In genomic region chr17:49908782-49909714, GRCh38 we compare ENCODE assay signal across 19 cellular contexts. TPM values are rescaled to one million over a fixed set of nuclear protein-coding genes. Genes with fewer than 3 reads are reported as not detected.
DNase-seq lines count a peak whose midpoint lies in the region; ATAC-seq and TF ChIP-seq lines count a peak whose summit lies in the region.
"Had no signal": no experiment of that assay in that cellular context is flagged by ENCODE, and none has a peak within 500 bp of the region (broad histone marks: within the 10 kb centered on the region; RNA-seq: fewer than 3 reads in every experiment).

No MANE protein-coding gene starts in this region.

- peak; percentile 39; the same call in 1 of the 2 replicates for ATAC-seq in Panc1
- ATAC-seq: CD8-positive, alpha-beta T cell had no signal

- no peak overlapping the region for H3T11ph ChIP-seq in H9 (ENCODE audit: low read length)

- no peaks in the 10 kb centered on the region for H4K20me1 ChIP-seq in H9 (ENCODE audit: control insufficient read depth, insufficient read depth, insufficient read length)

- H3K9ac ChIP-seq in H9 (ENCODE audit: extremely low read depth, insufficient read length, low read length) = no peak overlapping the region
- no peak overlapping the region for H3K9ac ChIP-seq in iPS-15b (ENCODE audit: low read depth, low read length)
- peak overlapping the region; percentile 53 for H3K9ac ChIP-seq in neuronal stem cell (ENCODE audit: low read depth, low read length, poor library complexity)

- H3K36me3 ChIP-seq in Panc1 (ENCODE audit: control insufficient read depth, insufficient read depth, low read length) (no peaks in the 10 kb centered on the region), iPS-15b (ENCODE audit: control insufficient read depth, insufficient read depth, low read length) (no peaks in the 10 kb centered on the region), neuronal stem cell (replicated peaks in 1 of 2; ENCODE audit: control insufficient read depth in 2 of 2, insufficient read depth in 2 of 2, low read length in 2 of 2) (no peaks in the 10 kb centered on the region)
- H3K36me3 ChIP-seq: Peyer's patch had no signal

- intact Hi-C loops in Panc1 (cut with micrococcal nuclease; ENCODE audit: unreplicated experiment) = no loop called here

- no peaks in the 10 kb centered on the region; a peak in 1 of 7 replicates for H3K36me3 Mint-ChIP-seq in H9 (ENCODE audit: insufficient read depth in 1 of 3, low read depth in 3 of 3)
- H3K36me3 Mint-ChIP-seq: CD8-positive, alpha-beta T cell had no signal

- POLR2A ChIA-PET in Panc1 (lab: Charles Lee) = interaction anchor here (0.6 kb wide), 1 partner anchor 24 kb away, joined by 4 read pairs; no protein-coding TSS in a partner anchor

- H3K27ac Mint-ChIP-seq in H9 = peak overlapping the region in 1 of 3 experiments; percentile 78; a peak in 1 of 7 replicates
- H3K27ac Mint-ChIP-seq: B cell; CD8-positive, alpha-beta T cell had no signal

- H3K4me2 ChIP-seq in H9 (ENCODE audit: insufficient read depth, insufficient read length, low read length) (peak overlapping the region; percentile 78), neuronal stem cell (ENCODE audit: insufficient read depth, low read length, poor library complexity, severe bottlenecking) (no peak overlapping the region)

- H3K18ac ChIP-seq in H9 (ENCODE audit: insufficient read length, low read depth, low read length) = no peak overlapping the region
- peak overlapping the region; percentile 38 for H3K18ac ChIP-seq in neuronal stem cell (ENCODE audit: low read length)

- H3K27ac ChIP-seq in H9 (ENCODE audit: insufficient read length, low read depth, low read length) (no peak overlapping the region), Panc1 (ENCODE audit: low read length) (no peak overlapping the region), neuronal stem cell (replicated peaks; ENCODE audit: low read length) (no peak overlapping the region)
- H3K27ac ChIP-seq: Peyer's patch had no signal

- in situ Hi-C loops in Panc1 (cut with HindIII; ENCODE audit: low pct_unique_long_range_greater_than_20kb, low sequenced_read_pairs) = loop anchor here (5.0 kb wide), 1 partner anchor 88 kb away; the partner anchor contains the start of gene DLX3

- H3K23me2 ChIP-seq in H9 (ENCODE audit: insufficient read length, low read depth, low read length, poor library complexity, severe bottlenecking) = peaks cover 5% of the 10 kb centered on the region

- H3K23ac ChIP-seq in H9 (ENCODE audit: insufficient read length, low read depth, low read length) = no peak overlapping the region
- H3K23ac ChIP-seq in neuronal stem cell (ENCODE audit: low read depth, low read length, poor library complexity) = no peak overlapping the region

- H3K56ac ChIP-seq in H9 (ENCODE audit: insufficient read length, low read depth, low read length) = no peak overlapping the region

- H4K91ac ChIP-seq in H9 (ENCODE audit: insufficient read length, low read depth, low read length) (no peak overlapping the region), neuronal stem cell (ENCODE audit: low read depth, low read length, poor library complexity) (peak overlapping the region; percentile 7)

- no TSS peak for BruUV-seq in Panc1 (replicated peaks; lab: Mats Ljungman, UMichigan)

- no peak overlapping the region for H3K4ac ChIP-seq in H9 (ENCODE audit: low read depth, low read length)
- no peak overlapping the region for H3K4ac ChIP-seq in neuronal stem cell (ENCODE audit: low read length)

- H2BK15ac ChIP-seq in H9 (ENCODE audit: low read depth, low read length) (no peak overlapping the region), neuronal stem cell (ENCODE audit: low read length) (no peak overlapping the region)

- DNase-seq in H9 = no peak
- DNase-seq in Panc1 (ENCODE audit: low read depth, low spot score) = no peak
- DNase-seq in neuronal stem cell (ENCODE audit: low spot score) = no peak
- no peak for DNase-seq in NCI-H187 treated with DMSO at 0.1 percent for 48 hours (lab: John Stamatoyannopoulos, UW)
- no peak for DNase-seq in GM10266 (ENCODE audit: extremely low spot score)
- DNase-seq in NCI-H446 (lab: John Stamatoyannopoulos, UW) = no peak
- DNase-seq in SKM-1 (lab: John Stamatoyannopoulos, UW; ENCODE audit: unreplicated experiment) = no peak
- DNase-seq: ACHN; CD8-positive, alpha-beta T cell; GOT3; Karpas-422; MM.1S; NCI-H1105; NCI-H1930; NCI-H526 treated with DMSO at 0.1 percent for 48 hours; Peyer's patch; SHP77 had no signal

- H3K79me2 ChIP-seq in H9 (ENCODE audit: insufficient read depth, low read length) = no peaks in the 10 kb centered on the region

- H3K9me3 ChIP-seq in H9 (ENCODE audit: control insufficient read depth, low read depth, low read length) (no peaks in the 10 kb centered on the region), Panc1 (ENCODE audit: control insufficient read depth, insufficient read depth, low read depth, low read length) (no peaks in the 10 kb centered on the region), iPS-15b (ENCODE audit: control insufficient read depth, insufficient read depth, low read length) (no peaks in the 10 kb centered on the region), neuronal stem cell (replicated peaks in 1 of 2; ENCODE audit: control insufficient read depth in 2 of 2, insufficient read depth in 1 of 2, low read depth in 1 of 2, low read length in 2 of 2) (peaks cover 0 to 2% of the 10 kb centered on the region in 2 donors)
- H3K9me3 ChIP-seq: Peyer's patch had no signal

- no peak overlapping the region for H3K4me3 ChIP-seq in Panc1 (ENCODE audit: low read depth in 2 of 2, low read length in 2 of 2)
- peak overlapping the region; percentile 38 for H3K4me3 ChIP-seq in iPS-15b (ENCODE audit: low read depth, low read length)
- H3K4me3 ChIP-seq in neuronal stem cell (ENCODE audit: low read length in 2 of 2) = peak overlapping the region in 1 of 2 donors; percentile 36
- H3K4me3 ChIP-seq: Peyer's patch had no signal

- peaks cover 95% of the 10 kb centered on the region for H3K27me3 Mint-ChIP-seq in H9 (ENCODE audit: low read depth)

- H3K4me1 ChIP-seq in H9 (ENCODE audit: insufficient read depth, low read length) = 0 out of 2 replicates have a peak, but pooled peaks cover 4% of the 10 kb centered on the region
- H3K4me1 ChIP-seq in Panc1 (ENCODE audit: control insufficient read depth, insufficient read depth, low read length) = peaks cover 20% of the 10 kb centered on the region
- H3K4me1 ChIP-seq in iPS-15b (ENCODE audit: control insufficient read depth, insufficient read depth, low read length) = peaks cover 7% of the 10 kb centered on the region
- peaks cover 3 to 29% of the 10 kb centered on the region in 2 donors for H3K4me1 ChIP-seq in neuronal stem cell (ENCODE audit: control insufficient read depth in 2 of 2, insufficient read depth in 1 of 2, low read depth in 1 of 2, low read length in 2 of 2)

- H3K9me3 Mint-ChIP-seq in H9 = no peaks in the 10 kb centered on the region; a peak in 1 of 5 replicates
- H3K9me3 Mint-ChIP-seq: CD8-positive, alpha-beta T cell had no signal

- no peak overlapping the region for H2BK120ac ChIP-seq in H9 (ENCODE audit: low read depth, low read length, poor library complexity, severe bottlenecking)
- peak overlapping the region; percentile 20 for H2BK120ac ChIP-seq in neuronal stem cell (ENCODE audit: low read depth, low read length)

- H2BK5ac ChIP-seq in H9 (ENCODE audit: insufficient read length, low read length) (no peak overlapping the region), neuronal stem cell (ENCODE audit: low read length) (peak overlapping the region; percentile 8)

- H2AK5ac ChIP-seq in H9 (ENCODE audit: insufficient read length, low read length) (no peak overlapping the region), neuronal stem cell (ENCODE audit: low read depth, low read length) (peak overlapping the region; percentile 27)

- WGBS in H9 (ENCODE audit: extremely low coverage, insufficient read length, low lambda C conversion rate) = no CpG with 5 or more reads among the region's 23 CpGs
- WGBS in neuronal stem cell (ENCODE audit: extremely low coverage in 2 of 2, insufficient read length in 2 of 2, insufficient replicate concordance in 1 of 2), 2 donors = no CpG with 5 or more reads among the region's 23 CpGs

- no peak overlapping the region for H4K5ac ChIP-seq in H9 (ENCODE audit: insufficient read length, low read depth, low read length)

- H2BK12ac ChIP-seq in H9 (ENCODE audit: insufficient read length, low read depth, low read length) (no peak overlapping the region), neuronal stem cell (ENCODE audit: low read length) (peak overlapping the region; percentile 86)

- CTCF ChIA-PET in Panc1 (lab: Charles Lee) = interaction anchor here (0.6 to 1.1 kb wide), 4 partner anchors 19 to 87 kb away, joined by 3 to 8 read pairs (median 4); no protein-coding TSS in a partner anchor

- H2AFZ ChIP-seq in H9 (ENCODE audit: low read length) (no peak overlapping the region), neuronal stem cell (ENCODE audit: low read length) (no peak overlapping the region)

- TF ChIP-seq CTCF in H9 (conservative IDR thresholded peaks at IDR 0.05) (no peak), Panc1 (IDR thresholded peaks at IDR 0.05) (no peak), GM10266 (IDR thresholded peaks at IDR 0.05; ENCODE audit: control insufficient read depth, insufficient read depth, low read depth, missing control alignments) (no peak)

- no peak overlapping the region for H2BK20ac ChIP-seq in H9 (ENCODE audit: low read depth, low read length, poor library complexity, severe bottlenecking)

- H4K8ac ChIP-seq in H9 (replicated peaks; ENCODE audit: insufficient read length, low read depth, low read length) (no peak overlapping the region), neuronal stem cell (ENCODE audit: low read depth, low read length) (no peak overlapping the region)

- H3K27me3 ChIP-seq in H9 (ENCODE audit: insufficient read depth, low read length) (peaks cover 26% of the 10 kb centered on the region; the same call in 1 of the 2 replicates), Panc1 (ENCODE audit: control insufficient read depth, insufficient read depth, low read length) (peaks cover 6% of the 10 kb centered on the region), iPS-15b (ENCODE audit: control insufficient read depth, insufficient read depth, low read length) (peaks cover 90% of the 10 kb centered on the region), neuronal stem cell (ENCODE audit: control insufficient read depth in 3 of 3, insufficient read depth in 3 of 3, low read depth in 1 of 3, low read length in 3 of 3) (peaks cover 2 to 96% (median 58%) of the 10 kb centered on the region in 3 experiments)

- H3K4me3 Mint-ChIP-seq in H9 = peak overlapping the region in 1 of 2 experiments; percentile 92; a peak in 3 of 5 replicates

- H3K79me1 ChIP-seq in H9 (ENCODE audit: insufficient read depth, low read depth, low read length, poor library complexity, severe bottlenecking) (no peaks in the 10 kb centered on the region), neuronal stem cell (ENCODE audit: low read depth, low read length) (peaks cover 2% of the 10 kb centered on the region)

- H3K14ac ChIP-seq in H9 (ENCODE audit: insufficient read depth, low read length) (no peak overlapping the region; the same call in 1 of the 2 replicates), neuronal stem cell (ENCODE audit: low read length) (peak overlapping the region; percentile 87)

- peaks cover 35 to 78% of the 10 kb centered on the region in 2 experiments for H3K4me1 Mint-ChIP-seq in H9

RNA-seq across cellular contexts. Expression of gene DLX4, which starts 59.9 kb away (rescaled TPM):
- total RNA-seq in H9 (2021) (1.7 and 2.5 TPM in 2 replicates), Panc1 (2021; ENCODE audit: unreplicated experiment) (11.2 TPM)
- polyA plus RNA-seq in Panc1 (2012; ENCODE audit: insufficient read length) = 10.6 TPM
- polyA plus RNA-seq in neuronal stem cell (2013, experiment 1 of 2) = 0.45 TPM
- polyA plus RNA-seq in neuronal stem cell (2013, experiment 2 of 2) = 0.61 TPM
- total RNA-seq: Peyer's patch had no signal
